In the genomic region with DNA sequence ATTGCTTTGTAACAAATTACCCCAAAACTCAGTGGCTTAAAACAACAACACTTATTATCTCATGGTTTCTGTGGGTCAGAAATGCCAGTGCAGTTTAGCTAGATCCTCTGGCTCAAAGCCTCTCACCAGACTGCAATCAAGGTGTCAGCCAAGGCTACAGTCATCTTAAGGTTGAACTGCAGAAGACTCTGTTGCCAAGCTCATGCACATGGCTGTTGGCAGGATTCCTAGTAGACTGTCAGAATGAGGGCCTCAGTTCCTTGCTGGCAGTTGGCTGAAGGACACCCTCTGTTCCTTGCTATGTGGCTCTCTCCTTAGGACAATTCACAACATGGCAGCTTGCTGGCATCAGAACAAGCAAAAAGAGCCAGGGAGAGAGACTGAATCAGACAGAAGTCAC, we compare ENCODE assay signal across 14 cellular contexts.
"Had no signal": no experiment of that assay in that cellular context is flagged by ENCODE, and none has a peak within 500 bp of the region (broad histone marks: within the 10 kb centered on the region; RNA-seq: fewer than 3 reads in every experiment).

No MANE protein-coding gene starts in this region.

- H3K4me3 ChIP-seq: dorsolateral prefrontal cortex, gastroesophageal sphincter, heart right ventricle, ovary, smooth muscle cell, stomach had no signal

- H3K36me3 ChIP-seq: gastroesophageal sphincter, heart right ventricle, ovary, stomach had no signal

- H3K27ac Mint-ChIP-seq: activated T-cell treated with anti-CD3 and anti-CD28 coated beads, Interleukin-2, amount 50 U/mL, for 72 hours; naive thymus-derived CD8-positive, alpha-beta T cell; type B pancreatic cell had no signal

- H3K4me1 Mint-ChIP-seq: naive thymus-derived CD8-positive, alpha-beta T cell had no signal

- H3K4me3 Mint-ChIP-seq: activated T-cell treated with anti-CD3 and anti-CD28 coated beads, Interleukin-2, amount 50 U/mL, for 72 hours; naive thymus-derived CD8-positive, alpha-beta T cell; type B pancreatic cell had no signal

- H3K27me3 ChIP-seq: dorsolateral prefrontal cortex, gastroesophageal sphincter, heart right ventricle, ovary, stomach had no signal

- ATAC-seq: activated T-cell treated with anti-CD3 and anti-CD28 coated beads, Interleukin-2, amount 50 U/mL, for 72 hours; gastroesophageal sphincter; heart right ventricle; naive thymus-derived CD8-positive, alpha-beta T cell; sciatic nerve had no signal

- H3K9me3 Mint-ChIP-seq: activated T-cell treated with anti-CD3 and anti-CD28 coated beads, Interleukin-2, amount 50 U/mL, for 72 hours; naive thymus-derived CD8-positive, alpha-beta T cell; type B pancreatic cell had no signal

- H3K36me3 Mint-ChIP-seq: naive thymus-derived CD8-positive, alpha-beta T cell; type B pancreatic cell had no signal

- H3K27me3 Mint-ChIP-seq: type B pancreatic cell had no signal

- DNase-seq: activated CD4-positive, alpha-beta T cell treated with anti-CD3 and anti-CD28 coated beads, Interleukin-2, amount 50 U/mL, for 4 hours; activated effector memory CD4-positive, alpha-beta T cell treated with anti-CD3 and anti-CD28 coated beads, Interleukin-2, amount 50 U/mL, for 16 hours; activated naive CD4-positive, alpha-beta T cell treated with anti-CD3 and anti-CD28 coated beads, Interleukin-2, amount 50 U/mL, for 16 hours; activated T-cell treated with anti-CD3 and anti-CD28 coated beads, Interleukin-2, amount 50 U/mL, for 72 hours; dorsolateral prefrontal cortex; heart right ventricle; naive thymus-derived CD8-positive, alpha-beta T cell; ovary; stimulated activated CD4-positive, alpha-beta T cell treated with anti-CD3 and anti-CD28 coated beads, Interleukin-4, amount 100 ng/mL, for 1 hour; stomach had no signal

- H3K9me3 ChIP-seq: gastroesophageal sphincter, heart right ventricle, ovary, stomach had no signal
